In genomic region chr2:217798743-217799552, GRCh38 we compare ENCODE assay signal across 10 cellular contexts.
DNase-seq lines count a peak whose midpoint lies in the region; ATAC-seq and TF ChIP-seq lines count a peak whose summit lies in the region.
"Had no signal": no experiment of that assay in that cellular context is flagged by ENCODE, and none has a peak within 500 bp of the region (broad histone marks: within the 10 kb centered on the region; RNA-seq: fewer than 3 reads in every experiment).

No MANE protein-coding gene starts in this region.

- H3K27ac ChIP-seq in OCI-LY7 (ENCODE audit: low read depth, low read length, poor library complexity, severe bottlenecking) = no peak overlapping the region
- H3K27ac ChIP-seq in left lung = peak overlapping the region in 1 of 2 donors; percentile 26
- no peak overlapping the region for H3K27ac ChIP-seq in neural progenitor cell
- peak overlapping the region in 1 of 2 donors; percentile 9 for H3K27ac ChIP-seq in prostate gland

- H3K9me2 ChIP-seq in OCI-LY7 (ENCODE audit: insufficient read depth, low read length) = no peaks in the 10 kb centered on the region

- peak; percentile 67 for ATAC-seq in GM21529 (IDR thresholded peaks at IDR 0.05; ENCODE audit: unreplicated experiment)
- ATAC-seq in left lung = peak; percentile 28
- no peak for ATAC-seq in HG02588 (IDR thresholded peaks at IDR 0.05; ENCODE audit: unreplicated experiment)

- H3K9me3 ChIP-seq in OCI-LY7 (ENCODE audit: low read length) = no peaks in the 10 kb centered on the region
- H3K9me3 ChIP-seq in left lung = no peaks in the 10 kb centered on the region
- H3K9me3 ChIP-seq in neural progenitor cell (ENCODE audit: low read depth) = no peaks in the 10 kb centered on the region
- no peaks in the 10 kb centered on the region for H3K9me3 ChIP-seq in prostate gland

- intact Hi-C loops in OCI-LY7 (cut with micrococcal nuclease; ENCODE audit: unreplicated experiment) = no loop called here
- intact Hi-C loops in left lung (cut with DNase I) = no loop called here
- intact Hi-C loops in prostate gland (cut with DNase I) = no loop called here

- H3K4me1 ChIP-seq in OCI-LY7 (ENCODE audit: insufficient read depth, low read length, poor library complexity, severe bottlenecking) (peaks cover 10% of the 10 kb centered on the region), left lung (peaks cover 0 to 34% of the 10 kb centered on the region in 2 donors), neural progenitor cell (no peaks in the 10 kb centered on the region), prostate gland (replicated peaks) (no peaks in the 10 kb centered on the region)

- 65% methylated on average over 14 of the region's 14 CpGs for WGBS in prostate gland

- H3K4me2 ChIP-seq in OCI-LY7 (ENCODE audit: low read length) = no peak overlapping the region; the same call in 1 of the 2 replicates
- H3K4me2 ChIP-seq in neural progenitor cell = no peak overlapping the region

- no peaks in the 10 kb centered on the region for H3F3A ChIP-seq in neural progenitor cell (ENCODE audit: low read depth)

- H4K20me1 ChIP-seq in OCI-LY7 (ENCODE audit: insufficient read depth, low read length) = no peaks in the 10 kb centered on the region
- H4K20me1 ChIP-seq in neural progenitor cell (ENCODE audit: low read depth) = peaks cover 4% of the 10 kb centered on the region

- H3K4me1 Mint-ChIP-seq in neural progenitor cell = peaks cover 10% of the 10 kb centered on the region

- H3K9me3 Mint-ChIP-seq in neural progenitor cell = no peaks in the 10 kb centered on the region

- CTCF ChIA-PET in OCI-LY7 (lab: Charles Lee; ENCODE audit: unreplicated experiment) = no interaction called here

- no peaks in the 10 kb centered on the region for H3K36me3 Mint-ChIP-seq in neural progenitor cell

- no peaks in the 10 kb centered on the region for H3K36me3 ChIP-seq in OCI-LY7 (ENCODE audit: insufficient read depth, low read length)
- H3K36me3 ChIP-seq in left lung = peaks cover 0 to 24% of the 10 kb centered on the region in 2 donors
- no peaks in the 10 kb centered on the region for H3K36me3 ChIP-seq in neural progenitor cell
- H3K36me3 ChIP-seq in prostate gland = no peaks in the 10 kb centered on the region

- DNase-seq in AML-193 (lab: John Stamatoyannopoulos, UW) = peak; percentile 44 to 55
- DNase-seq in OCI-LY7 (ENCODE audit: low spot score) = peak; percentile 34
- no peak for DNase-seq in left lung
- no peak for DNase-seq in neural progenitor cell (ENCODE audit: low spot score)
- no peak for DNase-seq in prostate gland (ENCODE audit: low spot score)
- DNase-seq in COLO668 (lab: John Stamatoyannopoulos, UW; ENCODE audit: unreplicated experiment) = no peak
- DNase-seq: activated CD4-positive, alpha-beta T cell treated with anti-CD3 and anti-CD28 coated beads for 4 hours; NCI-H2081 had no signal

- BruUV-seq in OCI-LY7 (replicated peaks; lab: Mats Ljungman, UMichigan) = no TSS peak

- no peak for TF ChIP-seq CTCF in OCI-LY7 (conservative IDR thresholded peaks at IDR 0.05; ENCODE audit: low read length)
- TF ChIP-seq CTCF in left lung (IDR thresholded peaks at IDR 0.05) = no peak
- no peak for TF ChIP-seq CTCF in neural progenitor cell (IDR thresholded peaks at IDR 0.05)
- TF ChIP-seq CTCF in prostate gland (IDR thresholded peaks at IDR 0.05) = no peak

- no peak overlapping the region for H3K27ac Mint-ChIP-seq in neural progenitor cell

- H3K4me3 Mint-ChIP-seq in neural progenitor cell = no peak overlapping the region

- H2AFZ ChIP-seq in OCI-LY7 (ENCODE audit: low read length) (peak overlapping the region; percentile 41; the same call in 1 of the 2 replicates), neural progenitor cell (replicated peaks) (no peak overlapping the region)

- H3K27me3 ChIP-seq in left lung = no peaks in the 10 kb centered on the region
- H3K27me3 ChIP-seq in neural progenitor cell = peaks cover 18% of the 10 kb centered on the region
- H3K27me3 ChIP-seq in prostate gland (replicated peaks; ENCODE audit: insufficient read depth) = no peaks in the 10 kb centered on the region

- TF ChIP-seq POLR2A in prostate gland (IDR thresholded peaks at IDR 0.05) = no peak

- POLR2A ChIA-PET in OCI-LY7 (lab: Charles Lee) = interaction anchor here (1.4 kb wide), 1 partner anchor 12 kb away, joined by 4 read pairs; no protein-coding TSS in a partner anchor

- peaks cover 5% of the 10 kb centered on the region for H3K27me3 Mint-ChIP-seq in neural progenitor cell (ENCODE audit: insufficient read depth, low read depth)

- H3K79me2 ChIP-seq in OCI-LY7 (ENCODE audit: insufficient read depth, low read depth, low read length) = no peaks in the 10 kb centered on the region
- H3K79me2 ChIP-seq in neural progenitor cell (ENCODE audit: low read depth) = no peaks in the 10 kb centered on the region

- H3K4me3 ChIP-seq in OCI-LY7 (ENCODE audit: low read depth, low read length, poor library complexity, severe bottlenecking) = no peak overlapping the region
- no peak overlapping the region for H3K4me3 ChIP-seq in left lung
- H3K4me3 ChIP-seq in neural progenitor cell = no peak overlapping the region
- no peak overlapping the region for H3K4me3 ChIP-seq in prostate gland

- no peak overlapping the region for H3K9ac ChIP-seq in neural progenitor cell

Comparison
In these comparisons a context has a peak if more than half of its experiments do, and no peak if none do; other contexts are left out.
1. DNase-seq: peak in AML-193 (2 of 2) and OCI-LY7 (single experiment); none in left lung (0 of 2), neural progenitor cell (single experiment), prostate gland (single experiment) and COLO668 (single experiment).